ENCODE assay signal across 8 cellular contexts in the genomic region with DNA sequence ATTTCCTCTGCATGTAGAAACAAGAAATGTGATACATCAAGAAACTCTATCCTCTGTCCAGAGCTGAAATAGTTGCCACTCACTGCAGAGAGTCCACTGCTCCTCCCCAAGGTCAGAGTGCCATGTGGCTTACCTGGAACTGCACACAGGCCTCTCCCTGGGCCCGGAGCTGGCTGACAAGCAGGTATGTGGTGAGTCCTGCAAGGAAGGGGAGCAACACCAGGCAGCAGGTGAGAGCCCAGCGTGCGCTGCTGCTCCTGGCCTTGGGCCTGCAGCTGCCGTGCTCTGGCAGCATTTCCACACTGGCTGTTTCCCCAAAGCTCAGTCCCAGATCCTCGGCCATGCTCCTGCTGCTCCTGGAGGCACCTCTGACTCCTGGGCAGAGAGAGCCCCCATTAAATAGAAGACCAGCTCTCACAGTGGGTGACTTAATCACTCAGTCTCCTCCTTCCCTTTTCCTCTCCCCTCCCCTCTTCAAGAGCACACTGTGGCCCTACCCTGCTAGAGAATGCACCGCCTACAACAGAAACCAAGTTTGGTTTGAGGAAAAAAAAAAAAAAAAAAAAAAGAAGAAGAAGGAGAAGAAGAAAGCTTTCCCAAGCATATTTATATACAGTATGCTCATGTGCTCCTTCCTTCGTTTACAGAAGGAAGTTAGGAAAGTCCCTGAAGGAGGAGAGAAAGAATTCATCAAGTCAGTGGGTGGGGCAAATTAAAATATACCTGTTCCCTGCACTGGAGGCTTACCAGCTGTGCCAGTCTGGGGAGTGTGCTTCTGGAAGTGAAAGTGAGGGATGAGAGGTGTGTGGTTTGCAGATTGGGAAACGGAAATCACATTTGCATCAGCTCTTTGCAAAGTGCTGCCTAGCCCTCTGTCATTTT. TPM values are rescaled to one million over a fixed set of nuclear protein-coding genes. Genes with fewer than 3 reads are reported as not detected.
DNase-seq lines count a peak whose midpoint lies in the region; ATAC-seq and TF ChIP-seq lines count a peak whose summit lies in the region.

A gene (minus strand): TSS at position 370 of the 882 bp plus-strand sequence. CDS start 27 bp downstream, at position 343.

- TF ChIP-seq CTCF in omental fat pad (IDR thresholded peaks at IDR 0.05) (no peak), GM10266 (IDR thresholded peaks at IDR 0.05; ENCODE audit: control insufficient read depth, insufficient read depth, low read depth, missing control alignments) (no peak)

- DNase-seq in DMS153 (lab: John Stamatoyannopoulos, UW) (peak; percentile 70), RPMI8226 (peak; percentile 67), omental fat pad (ENCODE audit: low spot score) (no peak), GM10266 (ENCODE audit: extremely low spot score) (no peak), NCI-H1930 (lab: John Stamatoyannopoulos, UW) (no peak)

- ATAC-seq in GM19438 (IDR thresholded peaks at IDR 0.05; ENCODE audit: low read depth, unreplicated experiment) (peak; percentile 96), HG03442 (IDR thresholded peaks at IDR 0.05; ENCODE audit: unreplicated experiment) (peak; percentile 86), esophagus mucosa (peak; percentile 91), omental fat pad (ENCODE audit: low FRiP score) (peak; percentile 69)

RNA-seq across cellular contexts. Expression of the gene that starts here (rescaled TPM):
- 1.7 TPM for total RNA-seq in esophagus mucosa
- total RNA-seq in omental fat pad: 1 to 10 TPM in 1 of 4 donors, under 1 TPM in 2, not detected in 1; 0.36 to 2.4 (median 0.50) TPM

Comparison
In these comparisons a context has a peak if more than half of its experiments do, and no peak if none do; other contexts are left out.
1. DNase-seq: peak in DMS153 (single experiment) and RPMI8226 (single experiment); none in omental fat pad (single experiment), GM10266 (single experiment) and NCI-H1930 (0 of 2).
2. Peak in every context shown above with its lines, with median percentiles within 50 percentile points of each other: ATAC-seq.